Comparison of ENCODE assay signal across 8 cellular contexts in genomic region chr4:73223258-73223651, GRCh38. TPM values are rescaled to one million over a fixed set of nuclear protein-coding genes. Genes with fewer than 3 reads are reported as not detected.
DNase-seq lines count a peak whose midpoint lies in the region; ATAC-seq and TF ChIP-seq lines count a peak whose summit lies in the region.

No MANE protein-coding gene starts in this region.

- no peak overlapping the region for H2BK120ac ChIP-seq in trophoblast cell (ENCODE audit: insufficient read depth, low read length, poor library complexity)

- no peak for ATAC-seq in aorta (ENCODE audit: low FRiP score)

- peaks cover 2% of the 10 kb centered on the region for H3K79me2 ChIP-seq in trophoblast cell (ENCODE audit: control insufficient read depth, insufficient read depth, low read length, poor library complexity)

- H3K14ac ChIP-seq in trophoblast cell (ENCODE audit: low read length) = no peak overlapping the region

- H4K8ac ChIP-seq in trophoblast cell (ENCODE audit: low read depth, low read length) = no peak overlapping the region

- no peak overlapping the region for H3K18ac ChIP-seq in trophoblast cell (ENCODE audit: low read length)

- H3K4me2 ChIP-seq in trophoblast cell (ENCODE audit: low read length) = no peak overlapping the region

- H2BK5ac ChIP-seq in trophoblast cell (ENCODE audit: low read depth, low read length, poor library complexity) = no peak overlapping the region

- no peak overlapping the region for H4K91ac ChIP-seq in trophoblast cell (ENCODE audit: low read depth, low read length)

- H3K4ac ChIP-seq in trophoblast cell (ENCODE audit: low read depth, low read length) = no peak overlapping the region

- H3K36me3 ChIP-seq in A673 (ENCODE audit: insufficient read depth, low read length, poor library complexity, severe bottlenecking) (no peaks in the 10 kb centered on the region), HAP-1 (replicated peaks) (0 out of 2 replicates have a peak, but pooled peaks cover 2% of the 10 kb centered on the region), ascending aorta (no peaks in the 10 kb centered on the region), mesodermal cell (ENCODE audit: control insufficient read depth, insufficient read depth, low read length) (peaks cover 3% of the 10 kb centered on the region), trophoblast cell (ENCODE audit: control insufficient read depth in 1 of 2, insufficient read depth in 2 of 2, low read length in 2 of 2) (peaks cover 0 to 1% of the 10 kb centered on the region in 2 experiments), aorta (ENCODE audit: control insufficient read depth in 1 of 2, insufficient read depth in 2 of 2, low read length in 1 of 2) (no peaks in the 10 kb centered on the region)

- DNase-seq in A673 (ENCODE audit: low spot score) (no peak), HAP-1 (ENCODE audit: low spot score in 2 of 2) (no peak), ascending aorta (ENCODE audit: low spot score in 2 of 2) (no peak), trophoblast cell (no peak), posterior cingulate gyrus (no peak), aorta (no peak)
- DNase-seq in effector CD8-positive, alpha-beta T cell (lab: John Stamatoyannopoulos, UW) = no peak

- CTCF ChIA-PET in A673 (lab: Charles Lee) = no interaction called here

- H2AK5ac ChIP-seq in trophoblast cell (ENCODE audit: low read length) = no peak overlapping the region

- H2AFZ ChIP-seq in trophoblast cell (ENCODE audit: insufficient read depth, low read length, poor library complexity) = no peak overlapping the region

- H3K9ac ChIP-seq in trophoblast cell (ENCODE audit: low read length) = no peak overlapping the region

- H3K9me3 ChIP-seq in A673 (ENCODE audit: low read depth, low read length, poor library complexity, severe bottlenecking) = no peaks in the 10 kb centered on the region
- H3K9me3 ChIP-seq in HAP-1 = no peaks in the 10 kb centered on the region
- no peaks in the 10 kb centered on the region for H3K9me3 ChIP-seq in ascending aorta
- H3K9me3 ChIP-seq in mesodermal cell (ENCODE audit: control insufficient read depth, low read length) = no peaks in the 10 kb centered on the region
- H3K9me3 ChIP-seq in trophoblast cell (ENCODE audit: insufficient read depth, low read depth, low read length) = no peaks in the 10 kb centered on the region
- H3K9me3 ChIP-seq in aorta (ENCODE audit: control insufficient read depth, low read length) = no peaks in the 10 kb centered on the region

- H3K4me1 ChIP-seq in A673 (ENCODE audit: insufficient read depth, low read length, poor library complexity, severe bottlenecking) = no peaks in the 10 kb centered on the region
- H3K4me1 ChIP-seq in HAP-1 = peaks cover 17% of the 10 kb centered on the region
- peaks cover 4 to 23% of the 10 kb centered on the region in 2 donors for H3K4me1 ChIP-seq in ascending aorta
- peaks cover 6% of the 10 kb centered on the region for H3K4me1 ChIP-seq in mesodermal cell (ENCODE audit: control insufficient read depth, insufficient read depth, low read length, poor library complexity, severe bottlenecking)
- peaks cover 2 to 3% of the 10 kb centered on the region in 2 experiments for H3K4me1 ChIP-seq in trophoblast cell (ENCODE audit: control insufficient read depth in 1 of 2, insufficient read depth in 2 of 2, low read length in 2 of 2)
- no peaks in the 10 kb centered on the region for H3K4me1 ChIP-seq in aorta (ENCODE audit: control insufficient read depth in 1 of 2, insufficient read depth in 2 of 2, low read length in 2 of 2)

- intact Hi-C loops in A673 (cut with micrococcal nuclease; ENCODE audit: unreplicated experiment) = no loop called here
- intact Hi-C loops in ascending aorta (cut with DNase I) = loop anchor here (2.0 kb wide), 1 partner anchor 36 kb away; the partner anchor contains the start of gene ANKRD17
- intact Hi-C loops in posterior cingulate gyrus (cut with DNase I) = no loop called here
- intact Hi-C loops in aorta (cut with DNase I) = no loop called here

- peak overlapping the region; percentile 52 for H3K4me3 ChIP-seq in A673 (ENCODE audit: low read depth, low read length, poor library complexity, severe bottlenecking)
- H3K4me3 ChIP-seq in HAP-1 = peak overlapping the region; percentile 36
- peak overlapping the region in 1 of 2 donors; percentile 67 for H3K4me3 ChIP-seq in ascending aorta
- peak overlapping the region; percentile 46 for H3K4me3 ChIP-seq in mesodermal cell (ENCODE audit: extremely low read depth, insufficient read depth, low read length, poor library complexity, severe bottlenecking)
- H3K4me3 ChIP-seq in trophoblast cell (ENCODE audit: low read depth, low read length) = no peak overlapping the region
- H3K4me3 ChIP-seq in aorta (ENCODE audit: low read length in 2 of 2) = peak overlapping the region in 1 of 2 donors; percentile 41

- H2BK12ac ChIP-seq in trophoblast cell (ENCODE audit: low read length) = no peak overlapping the region

- BruUV-seq in A673 (replicated peaks; lab: Mats Ljungman, UMichigan) = no TSS peak

- H3K27me3 ChIP-seq in A673 (replicated peaks; ENCODE audit: insufficient read depth, low read depth, low read length, poor library complexity) = no peaks in the 10 kb centered on the region
- no peaks in the 10 kb centered on the region for H3K27me3 ChIP-seq in HAP-1 (ENCODE audit: low read depth)
- H3K27me3 ChIP-seq in ascending aorta = no peaks in the 10 kb centered on the region
- no peaks in the 10 kb centered on the region for H3K27me3 ChIP-seq in trophoblast cell (ENCODE audit: insufficient read depth, low read length)
- no peaks in the 10 kb centered on the region for H3K27me3 ChIP-seq in aorta (ENCODE audit: control insufficient read depth in 1 of 2, insufficient read depth in 2 of 2, low read length in 1 of 2)

- H4K12ac ChIP-seq in trophoblast cell (ENCODE audit: low read depth, low read length) = no peak overlapping the region

- no peak overlapping the region for H3K23ac ChIP-seq in trophoblast cell (ENCODE audit: low read length)

- in situ Hi-C loops in HAP-1 (cut with MboI; ENCODE audit: low sequenced_read_pairs) = no loop called here

- peak overlapping the region; percentile 78 for H3K27ac ChIP-seq in A673 (ENCODE audit: low read depth, low read length, poor library complexity, severe bottlenecking)
- peak overlapping the region; percentile 82 to 89 for H3K27ac ChIP-seq in ascending aorta
- peak overlapping the region; percentile 81 for H3K27ac ChIP-seq in mesodermal cell (ENCODE audit: low read depth, low read length, severe bottlenecking)
- no peak overlapping the region for H3K27ac ChIP-seq in trophoblast cell (ENCODE audit: low read depth, low read length)
- no peak overlapping the region for H3K27ac ChIP-seq in aorta (ENCODE audit: low read depth in 1 of 2, low read length in 2 of 2)

- no peaks in the 10 kb centered on the region for H3K79me1 ChIP-seq in trophoblast cell (ENCODE audit: low read length)

- POLR2A ChIA-PET in A673 (lab: Charles Lee; ENCODE audit: low non-redundant PET) = interaction anchor here (0.6 kb wide), 1 partner anchor 156 kb away, joined by 3 read pairs; no protein-coding TSS in a partner anchor

- TF ChIP-seq CTCF in A673 (conservative IDR thresholded peaks at IDR 0.05; ENCODE audit: low read depth, low read length) (no peak), ascending aorta (IDR thresholded peaks at IDR 0.05) (no peak)

- WGBS in mesodermal cell (ENCODE audit: insufficient coverage in 2 of 2), 2 experiments = 80% methylated on average over 1 of the region's 3 CpGs; no CpG with 5 or more reads in 1 of the 2 experiments
- WGBS in trophoblast cell (ENCODE audit: extremely low coverage, insufficient coverage, insufficient read length) = no CpG with 5 or more reads among the region's 3 CpGs
- 4% methylated on average over 3 of the region's 3 CpGs for WGBS in aorta, 2 donors

RNA-seq across cellular contexts. Expression of gene ANKRD17, which starts 35.3 kb away (rescaled TPM):
- total RNA-seq in A673 (2021) (52.0 and 58.4 TPM in 2 replicates), ascending aorta (52.0 TPM), aorta (10 to 100 TPM; 59.4 to 67.1 TPM)
- 47.2 TPM for polyA plus RNA-seq in mesodermal cell (2013, experiment 1 of 2)
- 46.9 TPM for polyA plus RNA-seq in mesodermal cell (2013, experiment 2 of 2)
- 38.9 and 39.8 TPM in 2 replicates for polyA plus RNA-seq in trophoblast cell (2013)
- 10 to 100 TPM in 1 of 2 donors, 1 to 10 TPM in 1; 4.9 to 10.6 TPM for polyA plus RNA-seq in aorta

Comparison
In these comparisons a context has a peak if more than half of its experiments do, and no peak if none do; other contexts are left out.
1. H3K27ac ChIP-seq: peak in A673 (single experiment), ascending aorta (2 of 2) and mesodermal cell (single experiment); none in trophoblast cell (single experiment) and aorta (0 of 2).